Comparison of ENCODE assay signal across 27 cellular contexts in the genomic region with DNA sequence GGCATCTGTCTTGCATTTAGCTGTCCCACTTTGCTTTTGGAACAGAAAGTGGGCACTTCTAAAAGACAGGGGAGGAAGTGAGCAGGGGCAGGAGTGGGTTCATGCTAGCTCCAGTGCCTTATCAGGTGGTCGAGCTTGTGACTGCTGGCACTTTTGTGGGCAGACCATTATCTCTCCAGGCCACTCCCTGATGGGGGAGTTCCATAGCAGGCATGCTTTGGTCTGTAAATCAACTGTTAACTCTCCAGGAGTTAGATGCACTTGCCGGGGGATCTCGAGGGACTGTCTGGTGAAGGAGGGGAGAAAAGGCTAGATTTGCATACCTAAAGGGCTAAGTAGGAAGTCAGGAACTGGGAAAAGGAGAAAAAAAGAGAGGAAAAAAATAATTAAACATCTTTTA. TPM values are rescaled to one million over a fixed set of nuclear protein-coding genes. Genes with fewer than 3 reads are reported as not detected.
DNase-seq lines count a peak whose midpoint lies in the region; ATAC-seq and TF ChIP-seq lines count a peak whose summit lies in the region.
"Had no signal": no experiment of that assay in that cellular context is flagged by ENCODE, and none has a peak within 500 bp of the region (broad histone marks: within the 10 kb centered on the region; RNA-seq: fewer than 3 reads in every experiment).

No MANE protein-coding gene starts in this region.

- intact Hi-C loops in mucosa of descending colon (cut with DNase I, micrococcal nuclease): no loop called here

- peaks cover 18 to 25% (median 21%) of the 10 kb centered on the region in 11 experiments for H3K9me3 ChIP-seq in BLaER1 treated with 17β-estradiol and CSF1 and Interleukin-3, amounts not matched to agents 10 nM and 100 nM (replicated peaks in 1 of 11)
- peaks cover 11% of the 10 kb centered on the region for H3K9me3 ChIP-seq in mucosa of descending colon
- H3K9me3 ChIP-seq: ascending aorta had no signal

- H3K4me1 Mint-ChIP-seq in activated naive CD8-positive, alpha-beta T cell treated with anti-CD3 and anti-CD28 coated beads for 36 hours: no peaks in the 10 kb centered on the region
- H3K4me1 Mint-ChIP-seq: activated CD8-positive, alpha-beta memory T cell treated with anti-CD3 and anti-CD28 coated beads, Interleukin-2, amount 10 ng/mL, durations not matched to agents 7 days and 5 days; activated naive CD4-positive, alpha-beta T cell treated with anti-CD3 and anti-CD28 coated beads, Interleukin-2, amount 10 ng/mL, durations not matched to agents 7 days and 5 days had no signal

- peak overlapping the region in 8 of 11 experiments; percentile 9 to 73 (median 62); a peak in 16 of 22 replicates for H3K4me2 ChIP-seq in BLaER1 treated with 17β-estradiol and CSF1 and Interleukin-3, amounts not matched to agents 10 nM and 100 nM

- ATAC-seq in mucosa of descending colon: peak; percentile 25
- ATAC-seq: activated CD8-positive, alpha-beta memory T cell treated with anti-CD3 and anti-CD28 coated beads, Interleukin-2, amount 10 ng/mL, durations not matched to agents 7 days and 5 days; GM12878 had no signal

- H4K20me1 ChIP-seq in BLaER1 treated with 17β-estradiol and CSF1 and Interleukin-3, amounts not matched to agents 10 nM and 100 nM: no peaks in the 10 kb centered on the region

- peaks cover 0 to 6% (median 0%) of the 10 kb centered on the region in 11 experiments; a peak in 3 of 22 replicates for H3K36me3 ChIP-seq in BLaER1 treated with 17β-estradiol and CSF1 and Interleukin-3, amounts not matched to agents 10 nM and 100 nM
- no peaks in the 10 kb centered on the region for H3K36me3 ChIP-seq in mucosa of descending colon (ENCODE audit: low read depth)
- H3K36me3 ChIP-seq: ascending aorta, Peyer's patch, WERI-Rb-1 had no signal

- H3K27me3 ChIP-seq in BLaER1 treated with 17β-estradiol and CSF1 and Interleukin-3, amounts not matched to agents 10 nM and 100 nM: no peaks in the 10 kb centered on the region
- H3K27me3 ChIP-seq: ascending aorta, Peyer's patch had no signal

- TF ChIP-seq CTCF in mucosa of descending colon (IDR thresholded peaks at IDR 0.05): no peak

- DNase-seq in NCI-H226 (peak; percentile 40), amniotic epithelial cell (ENCODE audit: low read depth) (peak; percentile 18), mucosa of descending colon (no peak), NCI-H526 (lab: John Stamatoyannopoulos, UW) (no peak), AG08395 (ENCODE audit: low spot score) (no peak), anterior cingulate cortex (lab: John Stamatoyannopoulos, UW) (no peak)
- DNase-seq in activated naive CD8-positive, alpha-beta T cell treated with anti-CD3 and anti-CD28 coated beads for 36 hours: no peak
- DNase-seq: activated CD4-positive, alpha-beta T cell treated with anti-CD3 and anti-CD28 coated beads, Interleukin-2, amount 50 U/mL, for 1 hour; activated CD8-positive, alpha-beta memory T cell treated with anti-CD3 and anti-CD28 coated beads, Interleukin-2, amount 10 ng/mL, durations not matched to agents 7 days and 5 days; activated naive CD4-positive, alpha-beta T cell treated with anti-CD3 and anti-CD28 coated beads, Interleukin-2, amount 10 ng/mL, durations not matched to agents 7 days and 5 days; Caco-2; central memory CD4-positive, alpha-beta T cell; dermis blood vessel endothelial cell; NCI-H1105 treated with DMSO at 0.1 percent for 48 hours; NCI-H2081; NK-92 treated with Interleukin-12 subunit alpha and Interleukin-12 subunit beta, amount 100 ng/mL, for 24 hours; occipital lobe; Peyer's patch; stimulated activated CD8-positive, alpha-beta memory T cell treated with anti-CD3 and anti-CD28 coated beads, Interleukin-4, amount 100 ng/mL, for 48 hours; trophoblast cell; WERI-Rb-1 had no signal

- H3K27ac Mint-ChIP-seq in activated naive CD8-positive, alpha-beta T cell treated with anti-CD3 and anti-CD28 coated beads for 36 hours: no peak overlapping the region
- H3K27ac Mint-ChIP-seq: activated CD8-positive, alpha-beta memory T cell treated with anti-CD3 and anti-CD28 coated beads, Interleukin-2, amount 10 ng/mL, durations not matched to agents 7 days and 5 days; activated naive CD4-positive, alpha-beta T cell treated with anti-CD3 and anti-CD28 coated beads, Interleukin-2, amount 10 ng/mL, durations not matched to agents 7 days and 5 days; activated T-helper 1 cell treated with anti-CD3 and anti-CD28 coated beads, Interleukin-12 subunit alpha, Interleukin-12 subunit beta, Interleukin-2, Interleukin-4 antibody, amounts not matched to agents 30 ng/mL and 10 ng/mL and 1 ng/mL, durations not matched to agents 14 hours and 24 hours and 36 hours; T-helper 1 cell treated with Interleukin-12 subunit alpha and Interleukin-12 subunit beta and Interleukin-4 antibody, amounts not matched to agents 30 μg/mL and 1 μg/mL, for 36 hours had no signal

- peaks cover 5% of the 10 kb centered on the region for H3K9me3 Mint-ChIP-seq in activated naive CD8-positive, alpha-beta T cell treated with anti-CD3 and anti-CD28 coated beads for 36 hours

- no peak overlapping the region for H3K4me3 Mint-ChIP-seq in activated naive CD8-positive, alpha-beta T cell treated with anti-CD3 and anti-CD28 coated beads for 36 hours
- H3K4me3 Mint-ChIP-seq: activated CD8-positive, alpha-beta memory T cell treated with anti-CD3 and anti-CD28 coated beads, Interleukin-2, amount 10 ng/mL, durations not matched to agents 7 days and 5 days; activated naive CD4-positive, alpha-beta T cell treated with anti-CD3 and anti-CD28 coated beads, Interleukin-2, amount 10 ng/mL, durations not matched to agents 7 days and 5 days; activated T-helper 1 cell treated with anti-CD3 and anti-CD28 coated beads, Interleukin-12 subunit alpha, Interleukin-12 subunit beta, Interleukin-2, Interleukin-4 antibody, amounts not matched to agents 30 ng/mL and 10 ng/mL and 1 ng/mL, durations not matched to agents 14 hours and 24 hours and 36 hours; T-helper 1 cell treated with Interleukin-12 subunit alpha and Interleukin-12 subunit beta and Interleukin-4 antibody, amounts not matched to agents 30 μg/mL and 1 μg/mL, for 36 hours had no signal

- no peak overlapping the region for H3K27ac ChIP-seq in BLaER1 treated with 17β-estradiol and CSF1 and Interleukin-3, amounts not matched to agents 10 nM and 100 nM
- H3K27ac ChIP-seq: ascending aorta, Peyer's patch, WERI-Rb-1 had no signal

- H3K9ac ChIP-seq in BLaER1 treated with 17β-estradiol and CSF1 and Interleukin-3, amounts not matched to agents 10 nM and 100 nM: no peak overlapping the region

- peaks cover 0 to 33% (median 23%) of the 10 kb centered on the region in 10 experiments; a peak in 16 of 20 replicates for H3K4me1 ChIP-seq in BLaER1 treated with 17β-estradiol and CSF1 and Interleukin-3, amounts not matched to agents 10 nM and 100 nM
- H3K4me1 ChIP-seq in mucosa of descending colon (ENCODE audit: low read depth): no peaks in the 10 kb centered on the region
- H3K4me1 ChIP-seq: ascending aorta, Caco-2, Peyer's patch had no signal

- no peak overlapping the region for H3K4me3 ChIP-seq in BLaER1 treated with 17β-estradiol and CSF1 and Interleukin-3, amounts not matched to agents 10 nM and 100 nM
- no peak overlapping the region for H3K4me3 ChIP-seq in mucosa of descending colon
- H3K4me3 ChIP-seq: ascending aorta, GM12878, Peyer's patch had no signal

- H3K27me3 Mint-ChIP-seq in activated naive CD8-positive, alpha-beta T cell treated with anti-CD3 and anti-CD28 coated beads for 36 hours: peaks cover 14% of the 10 kb centered on the region

- no peaks in the 10 kb centered on the region for H3K36me3 Mint-ChIP-seq in activated naive CD8-positive, alpha-beta T cell treated with anti-CD3 and anti-CD28 coated beads for 36 hours

RNA-seq across cellular contexts. Expression of a gene that starts 9.3 kb away (rescaled TPM):
- total RNA-seq in mucosa of descending colon: 1 to 10 TPM in 2 of 3 donors, under 1 TPM in 1; 0.38 to 2.4 (median 1.4) TPM
- total RNA-seq in activated naive CD8-positive, alpha-beta T cell treated with anti-CD3 and anti-CD28 coated beads for 36 hours: not detected
- total RNA-seq: activated CD8-positive, alpha-beta memory T cell treated with anti-CD3 and anti-CD28 coated beads, Interleukin-2, amount 10 ng/mL, durations not matched to agents 7 days and 5 days; activated T-helper 1 cell treated with anti-CD3 and anti-CD28 coated beads, Interleukin-12 subunit alpha, Interleukin-12 subunit beta, Interleukin-2, Interleukin-4 antibody, amounts not matched to agents 30 ng/mL and 10 ng/mL and 1 ng/mL, durations not matched to agents 14 hours and 24 hours and 36 hours; GM12878; LHCN-M2 had no signal

RNA-seq across cellular contexts. Expression of a gene that starts 13.6 kb away (rescaled TPM):
- total RNA-seq in mucosa of descending colon: 10 to 100 TPM; 59.2 to 80.2 (median 61.8) TPM
- total RNA-seq in activated naive CD8-positive, alpha-beta T cell treated with anti-CD3 and anti-CD28 coated beads for 36 hours: 100 to 1,000 TPM; 192 to 197 TPM

RNA-seq across cellular contexts. Expression of a gene that starts 59.2 kb away (rescaled TPM):
- total RNA-seq in mucosa of descending colon: 10 to 100 TPM; 23.4 to 50.0 (median 49.3) TPM
- total RNA-seq in activated naive CD8-positive, alpha-beta T cell treated with anti-CD3 and anti-CD28 coated beads for 36 hours: 10 to 100 TPM; 39.3 to 43.9 TPM

RNA-seq across cellular contexts. Expression of a gene that starts 59.6 kb away (rescaled TPM):
- total RNA-seq in mucosa of descending colon: 10 to 100 TPM; 39.7 to 44.8 (median 42.5) TPM
- total RNA-seq in activated naive CD8-positive, alpha-beta T cell treated with anti-CD3 and anti-CD28 coated beads for 36 hours: 1 to 10 TPM; 7.0 to 8.2 TPM

RNA-seq across cellular contexts. Expression of a gene that starts 59.7 kb away (rescaled TPM):
- 10 to 100 TPM; 13.8 to 18.1 (median 14.0) TPM for total RNA-seq in mucosa of descending colon
- 1 to 10 TPM; 1.7 to 2.3 TPM for total RNA-seq in activated naive CD8-positive, alpha-beta T cell treated with anti-CD3 and anti-CD28 coated beads for 36 hours

Comparison
In these comparisons a context has a peak if more than half of its experiments do, and no peak if none do; other contexts are left out.
1. DNase-seq: peak in NCI-H226 (single experiment) and amniotic epithelial cell (single experiment); none in mucosa of descending colon (0 of 3), NCI-H526 (0 of 2), activated naive CD8-positive, alpha-beta T cell treated with anti-CD3 and anti-CD28 coated beads for 36 hours (single experiment), AG08395 (single experiment) and anterior cingulate cortex (0 of 58).